Comparison of ENCODE assay signal across 11 cellular contexts in the genomic region with DNA sequence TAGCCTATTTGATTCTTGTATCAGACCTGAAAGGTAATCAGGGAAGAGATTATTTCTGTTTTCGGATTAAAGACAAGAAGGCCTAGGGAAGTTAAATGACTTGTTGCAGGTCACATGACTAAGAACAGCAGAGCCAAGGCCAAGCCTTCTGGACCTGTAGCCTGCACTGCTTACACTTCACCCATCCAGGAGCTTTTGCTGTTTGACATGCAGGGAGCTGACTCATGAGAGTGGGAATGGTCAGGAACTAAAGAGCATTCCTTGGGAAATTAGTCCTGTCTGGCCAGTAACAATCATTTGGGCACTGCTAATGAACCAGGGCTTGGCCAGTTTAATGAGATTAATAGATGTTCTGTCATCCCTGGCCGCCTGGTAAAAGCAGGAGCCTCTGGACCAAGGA. TPM values are rescaled to one million over a fixed set of nuclear protein-coding genes. Genes with fewer than 3 reads are reported as not detected.
DNase-seq lines count a peak whose midpoint lies in the region; ATAC-seq and TF ChIP-seq lines count a peak whose summit lies in the region.
"Had no signal": no experiment of that assay in that cellular context is flagged by ENCODE, and none has a peak within 500 bp of the region (broad histone marks: within the 10 kb centered on the region; RNA-seq: fewer than 3 reads in every experiment).

No MANE protein-coding gene starts in this region.

- intact Hi-C loops in activated CD4-positive, alpha-beta memory T cell treated with anti-CD3 and anti-CD28 coated beads for 36 hours (cut with micrococcal nuclease), result loop anchor here (10.0 kb wide), 1 partner anchor 50 kb away; a partner anchor contains a TSS

- ATAC-seq in activated T-helper 17 cell treated with anti-CD3 and anti-CD28 coated beads, Interleukin-2, amount 50 U/mL, for 72 hours (replicated peaks), result no peak

- CTCF ChIA-PET in activated CD4-positive, alpha-beta memory T cell treated with anti-CD3 and anti-CD28 coated beads for 36 hours (lab: Charles Lee), result interaction anchor here (0.9 to 1.9 kb wide), 2 partner anchors 47 to 150 kb away, joined by 3 to 4 read pairs; a partner anchor contains a TSS

- H3K4me3 Mint-ChIP-seq in activated T-helper 17 cell treated with anti-CD3 and anti-CD28 coated beads, Interleukin-2, amount 50 U/mL, for 72 hours, result no peak overlapping the region
- H3K4me3 Mint-ChIP-seq in activated CD4-positive, alpha-beta memory T cell treated with anti-CD3 and anti-CD28 coated beads for 36 hours, result no peak overlapping the region

- POLR2A ChIA-PET in activated CD4-positive, alpha-beta memory T cell treated with anti-CD3 and anti-CD28 coated beads for 36 hours (lab: Charles Lee), result no interaction called here

- no peak for TF ChIP-seq CTCF in fibroblast of villous mesenchyme (IDR thresholded peaks at IDR 0.05; ENCODE audit: insufficient read depth, low read depth, low read length)
- TF ChIP-seq CTCF in retinal pigment epithelial cell (conservative IDR thresholded peaks at IDR 0.05; ENCODE audit: low read depth, low read length), result no peak

- peaks cover 18% of the 10 kb centered on the region for H3K36me3 Mint-ChIP-seq in activated T-helper 17 cell treated with anti-CD3 and anti-CD28 coated beads, Interleukin-2, amount 50 U/mL, for 72 hours (ENCODE audit: low read depth)
- no peaks in the 10 kb centered on the region for H3K36me3 Mint-ChIP-seq in activated CD4-positive, alpha-beta memory T cell treated with anti-CD3 and anti-CD28 coated beads for 36 hours

- H3K9me3 Mint-ChIP-seq in activated T-helper 17 cell treated with anti-CD3 and anti-CD28 coated beads, Interleukin-2, amount 50 U/mL, for 72 hours, result no peaks in the 10 kb centered on the region
- H3K9me3 Mint-ChIP-seq in activated CD4-positive, alpha-beta memory T cell treated with anti-CD3 and anti-CD28 coated beads for 36 hours, result no peaks in the 10 kb centered on the region

- H3K27ac Mint-ChIP-seq in activated T-helper 17 cell treated with anti-CD3 and anti-CD28 coated beads, Interleukin-2, amount 50 U/mL, for 72 hours, result peak overlapping the region; percentile 65
- H3K27ac Mint-ChIP-seq in activated CD4-positive, alpha-beta memory T cell treated with anti-CD3 and anti-CD28 coated beads for 36 hours, result no peak overlapping the region

- H3K27me3 Mint-ChIP-seq in activated T-helper 17 cell treated with anti-CD3 and anti-CD28 coated beads, Interleukin-2, amount 50 U/mL, for 72 hours, result no peaks in the 10 kb centered on the region
- no peaks in the 10 kb centered on the region for H3K27me3 Mint-ChIP-seq in activated CD4-positive, alpha-beta memory T cell treated with anti-CD3 and anti-CD28 coated beads for 36 hours

- H3K4me3 ChIP-seq in fibroblast of villous mesenchyme (ENCODE audit: low read depth, low read length), result no peak overlapping the region
- no peak overlapping the region for H3K4me3 ChIP-seq in retinal pigment epithelial cell (ENCODE audit: low read length)

- peaks cover 34% of the 10 kb centered on the region for H3K4me1 Mint-ChIP-seq in activated T-helper 17 cell treated with anti-CD3 and anti-CD28 coated beads, Interleukin-2, amount 50 U/mL, for 72 hours
- H3K4me1 Mint-ChIP-seq in activated CD4-positive, alpha-beta memory T cell treated with anti-CD3 and anti-CD28 coated beads for 36 hours (ENCODE audit: low read depth), result peaks cover 56% of the 10 kb centered on the region

- DNase-seq in GM04504 (ENCODE audit: low read depth) (peak; percentile 48), fibroblast of villous mesenchyme (ENCODE audit: low read depth) (peak; percentile 60), retinal pigment epithelial cell (ENCODE audit: low read depth) (peak; percentile 90), activated gamma-delta T cell (lab: John Stamatoyannopoulos, UW) (no peak), SKM-1 (lab: John Stamatoyannopoulos, UW; ENCODE audit: unreplicated experiment) (no peak), NAMALWA (ENCODE audit: low spot score) (no peak)
- DNase-seq in activated CD4-positive, alpha-beta memory T cell treated with anti-CD3 and anti-CD28 coated beads for 36 hours, result no peak
- DNase-seq: activated CD4-positive, CD25-positive, alpha-beta regulatory T cell treated with anti-CD3 and anti-CD28 coated beads, Interleukin-2, amount 50 U/mL, for 72 hours; GDM1; NCI-H2029 treated with DMSO at 0.1 percent for 48 hours had no signal

RNA-seq across cellular contexts. Expression of a gene that starts 46.8 kb away (rescaled TPM):
- total RNA-seq in activated T-helper 17 cell treated with anti-CD3 and anti-CD28 coated beads, Interleukin-2, amount 50 U/mL, for 72 hours, result 100 to 1,000 TPM in 1 of 2 donors, 10 to 100 TPM in 1; 64.0 to 107 TPM
- 115 and 125 TPM in 2 replicates for total RNA-seq in fibroblast of villous mesenchyme
- total RNA-seq in activated CD4-positive, alpha-beta memory T cell treated with anti-CD3 and anti-CD28 coated beads for 36 hours, result 100 to 1,000 TPM; 151 to 155 TPM

Comparison
In these comparisons a context has a peak if more than half of its experiments do, and no peak if none do; other contexts are left out.
1. DNase-seq: peak in GM04504 (single experiment), fibroblast of villous mesenchyme (single experiment) and retinal pigment epithelial cell (single experiment); none in activated gamma-delta T cell (single experiment), SKM-1 (single experiment), NAMALWA (single experiment) and activated CD4-positive, alpha-beta memory T cell treated with anti-CD3 and anti-CD28 coated beads for 36 hours (single experiment).